8 cellular contexts compared by ENCODE assay signal in genomic region chr19:17226002-17226933, GRCh38. TPM values are rescaled to one million over a fixed set of nuclear protein-coding genes. Genes with fewer than 3 reads are reported as not detected.
A peak's percentile ranks its signal among the peaks of the same experiment; 100 is the strongest.
DNase-seq lines count a peak whose midpoint lies in the region; ATAC-seq and TF ChIP-seq lines count a peak whose summit lies in the region.

A gene with protein sequence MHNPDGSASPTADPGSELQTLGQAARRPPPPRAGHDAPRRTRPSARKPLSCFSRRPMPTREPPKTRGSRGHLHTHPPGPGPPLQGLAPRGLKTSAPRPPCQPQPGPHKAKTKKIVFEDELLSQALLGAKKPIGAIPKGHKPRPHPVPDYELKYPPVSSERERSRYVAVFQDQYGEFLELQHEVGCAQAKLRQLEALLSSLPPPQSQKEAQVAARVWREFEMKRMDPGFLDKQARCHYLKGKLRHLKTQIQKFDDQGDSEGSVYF (plus strand): TSS chr19:17226226. CDS start chr19:17226248, 22 bp downstream.

- peak within 1 kb of the TSS; percentile 86 for H3K4me3 Mint-ChIP-seq in activated naive CD4-positive, alpha-beta T cell treated with anti-CD3 and anti-CD28 coated beads, Interleukin-2, amount 50 U/mL, for 24 hours

- DNase-seq in GM10266 (ENCODE audit: extremely low spot score), result peak; percentile 95
- peak; percentile 96 for DNase-seq in NCI-H1105 (lab: John Stamatoyannopoulos, UW)
- DNase-seq in SKM-1 (lab: John Stamatoyannopoulos, UW; ENCODE audit: unreplicated experiment), result peak; percentile 96
- peak; percentile 78 for DNase-seq in glomerular endothelial cell (ENCODE audit: extremely low read depth, low read depth, low spot score)
- DNase-seq in occipital lobe (lab: John Stamatoyannopoulos, UW), result peak; percentile 97

- no peaks in the 10 kb centered on the region for H3K27me3 Mint-ChIP-seq in activated naive CD4-positive, alpha-beta T cell treated with anti-CD3 and anti-CD28 coated beads, Interleukin-2, amount 50 U/mL, for 24 hours

- H3K27ac ChIP-seq in temporal lobe (ENCODE audit: low read depth, low read length), result peak within 1 kb of the TSS; percentile 69

- H3K4me1 Mint-ChIP-seq in activated naive CD4-positive, alpha-beta T cell treated with anti-CD3 and anti-CD28 coated beads, Interleukin-2, amount 50 U/mL, for 24 hours, result peaks cover 4% of the 10 kb centered on the region

- peak within 1 kb of the TSS; percentile 82 for H3K27ac Mint-ChIP-seq in activated naive CD4-positive, alpha-beta T cell treated with anti-CD3 and anti-CD28 coated beads, Interleukin-2, amount 50 U/mL, for 24 hours

- no peaks in the 10 kb centered on the region for H3K36me3 Mint-ChIP-seq in activated naive CD4-positive, alpha-beta T cell treated with anti-CD3 and anti-CD28 coated beads, Interleukin-2, amount 50 U/mL, for 24 hours

- H3K9me3 Mint-ChIP-seq in activated naive CD4-positive, alpha-beta T cell treated with anti-CD3 and anti-CD28 coated beads, Interleukin-2, amount 50 U/mL, for 24 hours, result no peaks in the 10 kb centered on the region

- no peak for TF ChIP-seq CTCF in GM10266 (IDR thresholded peaks at IDR 0.05; ENCODE audit: control insufficient read depth, insufficient read depth, low read depth, missing control alignments)

- ATAC-seq in HG02623 (IDR thresholded peaks at IDR 0.05; ENCODE audit: unreplicated experiment), result peak; percentile 85

RNA-seq across cellular contexts. Expression of the gene that starts here (rescaled TPM):
- total RNA-seq in glomerular endothelial cell (6.5 and 15.1 TPM in 2 replicates), occipital lobe (1.4 TPM), temporal lobe (1.7 TPM)

Comparison
In these comparisons a context has a peak if more than half of its experiments do, and no peak if none do; other contexts are left out.
1. Peak in every context shown above with its lines: DNase-seq, ATAC-seq and H3K27ac ChIP-seq.